Comparison of ENCODE assay signal across 5 cellular contexts in the genomic region with DNA sequence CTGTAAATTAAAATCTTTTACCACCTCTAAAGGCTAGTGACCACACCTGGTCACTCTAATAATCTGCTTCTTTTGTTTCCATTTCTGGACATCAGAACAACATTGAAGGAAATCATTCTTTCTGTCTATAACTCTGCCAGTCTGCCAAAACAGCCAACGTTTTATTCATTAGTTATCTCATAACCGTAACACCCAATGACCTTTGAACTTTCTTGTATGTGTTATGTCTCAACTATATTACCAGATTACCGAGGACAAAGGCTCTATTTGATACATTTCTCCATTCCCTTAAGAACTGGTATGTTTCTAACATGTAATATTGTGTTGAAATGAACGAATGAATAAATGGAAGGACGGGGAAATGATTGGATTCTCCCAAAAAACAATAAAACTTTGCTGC.
"Had no signal": no experiment of that assay in that cellular context is flagged by ENCODE, and none has a peak within 500 bp of the region (broad histone marks: within the 10 kb centered on the region; RNA-seq: fewer than 3 reads in every experiment).

No MANE protein-coding gene starts in this region.

- H3K27ac ChIP-seq: HL-60 had no signal

- ATAC-seq: HepG2, K562 had no signal

- FAIRE-seq: HepG2, K562 had no signal

- DNase-seq: IMR-90, KBM-7 had no signal

- H3K4me3 ChIP-seq: K562 had no signal
